Comparison of ENCODE assay signal across 8 cellular contexts in genomic region chr7:2609001-2609411, GRCh38. TPM values are rescaled to one million over a fixed set of nuclear protein-coding genes. Genes with fewer than 3 reads are reported as not detected.
DNase-seq lines count a peak whose midpoint lies in the region; ATAC-seq lines count a peak whose summit lies in the region.

No MANE protein-coding gene starts in this region.

- no peak overlapping the region for H3K4me3 Mint-ChIP-seq in activated naive CD8-positive, alpha-beta T cell treated with anti-CD3 and anti-CD28 coated beads for 36 hours

- no peak overlapping the region for H3K27ac Mint-ChIP-seq in activated naive CD8-positive, alpha-beta T cell treated with anti-CD3 and anti-CD28 coated beads for 36 hours

- DNase-seq in activated CD4-positive, CD25-positive, alpha-beta regulatory T cell (lab: John Stamatoyannopoulos, UW), result no peak
- DNase-seq in activated naive CD8-positive, alpha-beta T cell treated with anti-CD3 and anti-CD28 coated beads for 36 hours, result peak; percentile 13
- DNase-seq in medulla oblongata (ENCODE audit: extremely low spot score) (peak; percentile 63), middle frontal gyrus (ENCODE audit: extremely low spot score, low spot score) (no peak)
- DNase-seq in activated effector memory CD4-positive, alpha-beta T cell treated with Interleukin-2 at 50 U/mL for 16 hours, result no peak

- H3K36me3 Mint-ChIP-seq in activated naive CD8-positive, alpha-beta T cell treated with anti-CD3 and anti-CD28 coated beads for 36 hours, result no peaks in the 10 kb centered on the region

- H3K27me3 Mint-ChIP-seq in activated naive CD8-positive, alpha-beta T cell treated with anti-CD3 and anti-CD28 coated beads for 36 hours, result no peaks in the 10 kb centered on the region

- peak; percentile 33 to 44 for ATAC-seq in activated CD4-positive, CD25-positive, alpha-beta regulatory T cell treated with anti-CD3 and anti-CD28 coated beads, Interleukin-2, amount 50 U/mL, for 24 hours
- ATAC-seq in HG03342 (IDR thresholded peaks at IDR 0.05; ENCODE audit: unreplicated experiment), result peak; percentile 56
- no peak for ATAC-seq in GM18517 (IDR thresholded peaks at IDR 0.05; ENCODE audit: unreplicated experiment)

- H3K4me1 Mint-ChIP-seq in activated naive CD8-positive, alpha-beta T cell treated with anti-CD3 and anti-CD28 coated beads for 36 hours, result peaks cover 4% of the 10 kb centered on the region

- H3K9me3 Mint-ChIP-seq in activated naive CD8-positive, alpha-beta T cell treated with anti-CD3 and anti-CD28 coated beads for 36 hours, result no peaks in the 10 kb centered on the region

RNA-seq across cellular contexts. Expression of gene TTYH3, which starts 22.8 kb away (rescaled TPM):
- 10 to 100 TPM; 26.8 to 27.2 TPM for total RNA-seq in activated naive CD8-positive, alpha-beta T cell treated with anti-CD3 and anti-CD28 coated beads for 36 hours

RNA-seq across cellular contexts. Expression of gene IQCE, which starts 50.2 kb away (rescaled TPM):
- total RNA-seq in activated naive CD8-positive, alpha-beta T cell treated with anti-CD3 and anti-CD28 coated beads for 36 hours, result 1 to 10 TPM; 5.4 to 6.1 TPM

RNA-seq across cellular contexts. Expression of gene BRAT1, which starts 53.7 kb away (rescaled TPM):
- 10 to 100 TPM; 36.4 to 37.8 TPM for total RNA-seq in activated naive CD8-positive, alpha-beta T cell treated with anti-CD3 and anti-CD28 coated beads for 36 hours

Comparison
In these comparisons a context has a peak if more than half of its experiments do, and no peak if none do; other contexts are left out.
1. DNase-seq: peak in activated naive CD8-positive, alpha-beta T cell treated with anti-CD3 and anti-CD28 coated beads for 36 hours (single experiment) and medulla oblongata (single experiment); none in activated CD4-positive, CD25-positive, alpha-beta regulatory T cell (0 of 4), activated effector memory CD4-positive, alpha-beta T cell treated with Interleukin-2 at 50 U/mL for 16 hours (single experiment) and middle frontal gyrus (single experiment).